24 cellular contexts compared by ENCODE assay signal in the genomic region with DNA sequence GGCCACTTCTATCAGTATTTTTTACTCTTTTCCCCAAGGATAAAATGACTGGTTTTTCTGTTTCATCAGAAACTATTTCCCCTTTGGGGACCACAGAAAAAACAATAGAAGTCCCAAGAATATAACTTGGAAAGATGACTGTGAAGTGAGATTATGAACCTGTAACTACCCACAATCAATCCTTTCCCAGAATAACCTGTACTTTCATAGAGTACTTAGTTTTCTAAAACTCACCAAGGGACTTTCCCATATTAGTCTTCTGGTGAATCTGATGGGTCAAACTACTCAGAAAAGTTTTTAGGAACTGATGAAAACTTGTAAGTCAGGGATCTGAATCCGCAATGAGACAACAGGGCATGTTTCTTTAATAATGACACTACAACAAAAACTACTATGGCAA.
DNase-seq lines count a peak whose midpoint lies in the region; ATAC-seq and TF ChIP-seq lines count a peak whose summit lies in the region.
"Had no signal": no experiment of that assay in that cellular context is flagged by ENCODE, and none has a peak within 500 bp of the region (broad histone marks: within the 10 kb centered on the region; RNA-seq: fewer than 3 reads in every experiment).

No MANE protein-coding gene starts in this region.

- no peak for DNase-seq in activated T-cell treated with anti-CD3 and anti-CD28 coated beads, Interleukin-2, amount 50 U/mL, for 4 hours
- DNase-seq in activated T-cell treated with anti-CD3 and anti-CD28 coated beads for 4 hours (no peak), GM12865 (ENCODE audit: low read depth) (peak; percentile 54), memory B cell (ENCODE audit: low spot score in 2 of 2) (no peak), NCI-H1417 (lab: John Stamatoyannopoulos, UW) (no peak), left ventricle myocardium superior (no peak)
- DNase-seq in activated CD4-positive, alpha-beta memory T cell treated with anti-CD3 and anti-CD28 coated beads, Interleukin-2, amount 10 ng/mL, durations not matched to agents 7 days and 5 days = no peak
- no peak for DNase-seq in naive thymus-derived CD8-positive, alpha-beta T cell
- DNase-seq: activated gamma-delta T cell treated with Interleukin-2 at 50 U/mL for 16 hours, C1 segment of cervical spinal cord, DMS 273 treated with DMSO at 0.1 percent for 48 hours, foreskin keratinocyte, HCEC 1CT, immature natural killer cell, left lung, MG63, NCI-H1694, NCI-H2171 treated with DMSO at 0.1 percent for 48 hours, NCI-H524 treated with DMSO at 0.1 percent for 48 hours, RPMI8226, T-helper 9 cell had no signal

- H3K4me3 Mint-ChIP-seq in activated T-cell treated with anti-CD3 and anti-CD28 coated beads, Interleukin-2, amount 50 U/mL, for 4 hours = peak overlapping the region; percentile 38
- no peak overlapping the region for H3K4me3 Mint-ChIP-seq in activated CD4-positive, alpha-beta memory T cell treated with anti-CD3 and anti-CD28 coated beads, Interleukin-2, amount 10 ng/mL, durations not matched to agents 7 days and 5 days
- H3K4me3 Mint-ChIP-seq in memory B cell = peak overlapping the region; percentile 39
- H3K4me3 Mint-ChIP-seq in naive thymus-derived CD8-positive, alpha-beta T cell = no peak overlapping the region
- H3K4me3 Mint-ChIP-seq: immature natural killer cell, neural progenitor cell had no signal

- H3K4me1 Mint-ChIP-seq in activated T-cell treated with anti-CD3 and anti-CD28 coated beads, Interleukin-2, amount 50 U/mL, for 4 hours (ENCODE audit: low read depth) = peaks cover 96% of the 10 kb centered on the region
- peaks cover 96% of the 10 kb centered on the region for H3K4me1 Mint-ChIP-seq in activated CD4-positive, alpha-beta memory T cell treated with anti-CD3 and anti-CD28 coated beads, Interleukin-2, amount 10 ng/mL, durations not matched to agents 7 days and 5 days
- peaks cover 70% of the 10 kb centered on the region for H3K4me1 Mint-ChIP-seq in memory B cell
- peaks cover 37 to 95% (median 73%) of the 10 kb centered on the region in 4 donors for H3K4me1 Mint-ChIP-seq in naive thymus-derived CD8-positive, alpha-beta T cell

- H3K9me3 Mint-ChIP-seq in activated T-cell treated with anti-CD3 and anti-CD28 coated beads, Interleukin-2, amount 50 U/mL, for 4 hours = no peaks in the 10 kb centered on the region
- H3K9me3 Mint-ChIP-seq in activated CD4-positive, alpha-beta memory T cell treated with anti-CD3 and anti-CD28 coated beads, Interleukin-2, amount 10 ng/mL, durations not matched to agents 7 days and 5 days = no peaks in the 10 kb centered on the region
- H3K9me3 Mint-ChIP-seq in memory B cell = peaks cover 1% of the 10 kb centered on the region
- H3K9me3 Mint-ChIP-seq in naive thymus-derived CD8-positive, alpha-beta T cell = no peaks in the 10 kb centered on the region
- H3K9me3 Mint-ChIP-seq: neural progenitor cell had no signal

- peak overlapping the region; percentile 62 for H3K27ac Mint-ChIP-seq in activated CD4-positive, alpha-beta memory T cell treated with anti-CD3 and anti-CD28 coated beads, Interleukin-2, amount 10 ng/mL, durations not matched to agents 7 days and 5 days
- peak overlapping the region; percentile 95 for H3K27ac Mint-ChIP-seq in memory B cell
- peak overlapping the region in 4 of 10 donors; percentile 1 to 88 (median 55) for H3K27ac Mint-ChIP-seq in naive thymus-derived CD8-positive, alpha-beta T cell
- H3K27ac Mint-ChIP-seq: immature natural killer cell, neural progenitor cell had no signal

- no peaks in the 10 kb centered on the region for H3K27me3 Mint-ChIP-seq in activated T-cell treated with anti-CD3 and anti-CD28 coated beads, Interleukin-2, amount 50 U/mL, for 4 hours (ENCODE audit: low read depth)
- H3K27me3 Mint-ChIP-seq in activated CD4-positive, alpha-beta memory T cell treated with anti-CD3 and anti-CD28 coated beads, Interleukin-2, amount 10 ng/mL, durations not matched to agents 7 days and 5 days = no peaks in the 10 kb centered on the region
- H3K27me3 Mint-ChIP-seq in memory B cell = no peaks in the 10 kb centered on the region
- H3K27me3 Mint-ChIP-seq in naive thymus-derived CD8-positive, alpha-beta T cell = no peaks in the 10 kb centered on the region

- POLR2A ChIA-PET in activated CD4-positive, alpha-beta memory T cell treated with anti-CD3 and anti-CD28 coated beads, Interleukin-2, amount 10 ng/mL, durations not matched to agents 7 days and 5 days (lab: Charles Lee) = interaction anchor here (1.0 kb wide), 1 partner anchor 9 kb away, joined by 3 read pairs; no protein-coding TSS in a partner anchor
- POLR2A ChIA-PET in naive thymus-derived CD8-positive, alpha-beta T cell (lab: Charles Lee) = interaction anchor here (0.5 kb wide), 1 partner anchor 687 kb away, joined by 3 read pairs; no protein-coding TSS in a partner anchor

- peaks cover 52% of the 10 kb centered on the region for H3K36me3 Mint-ChIP-seq in activated T-cell treated with anti-CD3 and anti-CD28 coated beads, Interleukin-2, amount 50 U/mL, for 4 hours (ENCODE audit: insufficient read depth)
- H3K36me3 Mint-ChIP-seq in activated CD4-positive, alpha-beta memory T cell treated with anti-CD3 and anti-CD28 coated beads, Interleukin-2, amount 10 ng/mL, durations not matched to agents 7 days and 5 days (ENCODE audit: low read depth) = peaks cover 66% of the 10 kb centered on the region
- peaks cover 14% of the 10 kb centered on the region for H3K36me3 Mint-ChIP-seq in memory B cell
- H3K36me3 Mint-ChIP-seq in naive thymus-derived CD8-positive, alpha-beta T cell = peaks cover 4 to 62% (median 13%) of the 10 kb centered on the region in 3 donors

- peak overlapping the region; percentile 1 for H3K4me3 ChIP-seq in GM12865 (ENCODE audit: low read depth, low read length)
- H3K4me3 ChIP-seq: left lung, MG63, neural progenitor cell, SK-N-MC, thoracic aorta had no signal

- peak in 1 of 2 donors; percentile 15 for ATAC-seq in activated T-cell treated with anti-CD3 and anti-CD28 coated beads, Interleukin-2, amount 50 U/mL, for 4 hours
- no peak for ATAC-seq in memory B cell (ENCODE audit: low read depth)
- ATAC-seq in naive thymus-derived CD8-positive, alpha-beta T cell = no peak
- no peak for ATAC-seq in left ventricle myocardium superior
- ATAC-seq: left lung had no signal

- intact Hi-C loops in left ventricle myocardium superior (cut with micrococcal nuclease) = no loop called here

- TF ChIP-seq CTCF in GM12865 (IDR thresholded peaks at IDR 0.05; ENCODE audit: insufficient read depth, low read depth, low read length, missing control alignments) = no peak

- CTCF ChIA-PET in activated CD4-positive, alpha-beta memory T cell treated with anti-CD3 and anti-CD28 coated beads, Interleukin-2, amount 10 ng/mL, durations not matched to agents 7 days and 5 days (lab: Charles Lee) = interaction anchor here (0.6 to 0.9 kb wide), 2 partner anchors 9 to 13 kb away, joined by 3 read pairs; no protein-coding TSS in a partner anchor

Comparison
In these comparisons a context has a peak if more than half of its experiments do, and no peak if none do; other contexts are left out.
1. H3K4me3 Mint-ChIP-seq: peak in activated T-cell treated with anti-CD3 and anti-CD28 coated beads, Interleukin-2, amount 50 U/mL, for 4 hours (single experiment) and memory B cell (single experiment); none in activated CD4-positive, alpha-beta memory T cell treated with anti-CD3 and anti-CD28 coated beads, Interleukin-2, amount 10 ng/mL, durations not matched to agents 7 days and 5 days (single experiment) and naive thymus-derived CD8-positive, alpha-beta T cell (0 of 10).